1 cellular context compared by ENCODE assay signal in the genomic region with DNA sequence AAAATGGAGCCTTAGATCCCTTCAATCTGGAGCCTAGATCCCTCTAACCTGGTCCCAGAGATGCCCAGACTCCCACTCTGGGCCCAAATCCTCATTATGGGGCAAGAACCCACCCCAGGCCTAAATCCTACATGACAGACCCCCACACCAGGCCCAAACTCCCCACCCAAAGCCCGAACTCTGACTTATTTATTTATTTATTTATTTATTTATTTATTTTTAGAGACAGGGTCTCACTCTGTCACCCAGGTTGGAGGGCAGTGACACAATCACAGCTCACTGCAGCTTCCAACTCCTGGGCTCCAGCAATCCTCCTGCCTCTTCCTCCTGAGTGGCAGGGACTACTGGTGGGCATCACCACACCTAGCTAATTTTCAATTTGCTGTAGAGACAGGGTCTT.
A peak's percentile ranks its signal among the peaks of the same experiment; 100 is the strongest.
TF ChIP-seq lines count a peak whose summit lies in the region.

No MANE protein-coding gene starts in this region.

TF ChIP-seq in HEK293, 187 proteins besides CTCF, POLR2A, EP300 and RAD21 (continued from another document):
- TF ChIP-seq, protein P1, sequence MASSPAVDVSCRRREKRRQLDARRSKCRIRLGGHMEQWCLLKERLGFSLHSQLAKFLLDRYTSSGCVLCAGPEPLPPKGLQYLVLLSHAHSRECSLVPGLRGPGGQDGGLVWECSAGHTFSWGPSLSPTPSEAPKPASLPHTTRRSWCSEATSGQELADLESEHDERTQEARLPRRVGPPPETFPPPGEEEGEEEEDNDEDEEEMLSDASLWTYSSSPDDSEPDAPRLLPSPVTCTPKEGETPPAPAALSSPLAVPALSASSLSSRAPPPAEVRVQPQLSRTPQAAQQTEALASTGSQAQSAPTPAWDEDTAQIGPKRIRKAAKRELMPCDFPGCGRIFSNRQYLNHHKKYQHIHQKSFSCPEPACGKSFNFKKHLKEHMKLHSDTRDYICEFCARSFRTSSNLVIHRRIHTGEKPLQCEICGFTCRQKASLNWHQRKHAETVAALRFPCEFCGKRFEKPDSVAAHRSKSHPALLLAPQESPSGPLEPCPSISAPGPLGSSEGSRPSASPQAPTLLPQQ (tag by site-specific recombination; IDR thresholded peaks at IDR 0.05) = no peak
- TF ChIP-seq SCRT2 (tag by site-specific recombination; IDR thresholded peaks at IDR 0.05) (no peak), RBAK (tag by site-specific recombination; IDR thresholded peaks at IDR 0.05) (no peak), ZNF768 (tag by site-specific recombination; IDR thresholded peaks at IDR 0.05) (no peak), ZNF555 (tag by site-specific recombination; conservative IDR thresholded peaks at IDR 0.05) (peak; percentile 36), ZNF404 (tag by site-specific recombination; IDR thresholded peaks at IDR 0.05) (no peak), ZNF623 (tag by site-specific recombination; IDR thresholded peaks at IDR 0.05) (peak; percentile 48; the same call in 1 of the 2 replicates), ZNF248 (tag by site-specific recombination; IDR thresholded peaks at IDR 0.05) (no peak), ZNF596 (tag by site-specific recombination; IDR thresholded peaks at IDR 0.05) (no peak), SP2 (tag by site-specific recombination; IDR thresholded peaks at IDR 0.05) (no peak), ZNF561 (tag by site-specific recombination; IDR thresholded peaks at IDR 0.05; ENCODE audit: borderline replicate concordance) (no peak), PBX3 (CRISPR knock-in tag; IDR thresholded peaks at IDR 0.05) (no peak), PRDM1 (tag by site-specific recombination; IDR thresholded peaks at IDR 0.05) (no peak), WT1 (tag by site-specific recombination; IDR thresholded peaks at IDR 0.05) (no peak), ZNF146 (tag by site-specific recombination; IDR thresholded peaks at IDR 0.05) (no peak), ZNF10 (tag by site-specific recombination; IDR thresholded peaks at IDR 0.05) (no peak), GFI1B (tag by site-specific recombination; IDR thresholded peaks at IDR 0.05) (no peak), ZIC2 (tag by site-specific recombination; IDR thresholded peaks at IDR 0.05) (no peak), ZNF549 (tag by site-specific recombination; IDR thresholded peaks at IDR 0.05) (no peak), ZFP69B (tag by site-specific recombination; IDR thresholded peaks at IDR 0.05) (no peak), ZFP41 (tag by site-specific recombination; IDR thresholded peaks at IDR 0.05; ENCODE audit: borderline replicate concordance) (no peak), ZNF433 (tag by site-specific recombination; IDR thresholded peaks at IDR 0.05; ENCODE audit: low read depth) (0 out of 2 replicates have a peak, but pooled peaks have one; percentile 18), SCRT1 (tag by site-specific recombination; IDR thresholded peaks at IDR 0.05; ENCODE audit: borderline replicate concordance) (no peak), HOXC10 (CRISPR knock-in tag; IDR thresholded peaks at IDR 0.05) (no peak), KLF10 (tag by site-specific recombination; IDR thresholded peaks at IDR 0.05) (no peak), ZNF426 (tag by site-specific recombination; IDR thresholded peaks at IDR 0.05) (peak; percentile 44), ZNF530 (tag by site-specific recombination; IDR thresholded peaks at IDR 0.05; ENCODE audit: low read depth) (no peak), ZSCAN5A (tag by site-specific recombination; IDR thresholded peaks at IDR 0.05) (no peak), ZNF184 (tag by site-specific recombination; IDR thresholded peaks at IDR 0.05) (no peak), ZNF514 (tag by site-specific recombination; IDR thresholded peaks at IDR 0.05) (no peak), ZNF501 (tag by site-specific recombination; IDR thresholded peaks at IDR 0.05) (no peak), GLI4 (tag by site-specific recombination; IDR thresholded peaks at IDR 0.05) (no peak), ZNF121 (tag by site-specific recombination; IDR thresholded peaks at IDR 0.05) (no peak), ZNF473 (tag by site-specific recombination; IDR thresholded peaks at IDR 0.05) (no peak), ZNF23 (tag by site-specific recombination; IDR thresholded peaks at IDR 0.05; ENCODE audit: borderline replicate concordance) (no peak), ZNF423 (tag by site-specific recombination; IDR thresholded peaks at IDR 0.05) (no peak), ZNF837 (tag by site-specific recombination; IDR thresholded peaks at IDR 0.05) (no peak), ZBTB8A (tag by site-specific recombination; IDR thresholded peaks at IDR 0.05) (0 out of 2 replicates have a peak, but pooled peaks have one; percentile 25), ZNF202 (tag by site-specific recombination; IDR thresholded peaks at IDR 0.05; ENCODE audit: borderline replicate concordance) (no peak), ZNF416 (tag by site-specific recombination; IDR thresholded peaks at IDR 0.05) (no peak), PRDM10 (tag by site-specific recombination; IDR thresholded peaks at IDR 0.05) (no peak)
- TF ChIP-seq, protein P2, sequence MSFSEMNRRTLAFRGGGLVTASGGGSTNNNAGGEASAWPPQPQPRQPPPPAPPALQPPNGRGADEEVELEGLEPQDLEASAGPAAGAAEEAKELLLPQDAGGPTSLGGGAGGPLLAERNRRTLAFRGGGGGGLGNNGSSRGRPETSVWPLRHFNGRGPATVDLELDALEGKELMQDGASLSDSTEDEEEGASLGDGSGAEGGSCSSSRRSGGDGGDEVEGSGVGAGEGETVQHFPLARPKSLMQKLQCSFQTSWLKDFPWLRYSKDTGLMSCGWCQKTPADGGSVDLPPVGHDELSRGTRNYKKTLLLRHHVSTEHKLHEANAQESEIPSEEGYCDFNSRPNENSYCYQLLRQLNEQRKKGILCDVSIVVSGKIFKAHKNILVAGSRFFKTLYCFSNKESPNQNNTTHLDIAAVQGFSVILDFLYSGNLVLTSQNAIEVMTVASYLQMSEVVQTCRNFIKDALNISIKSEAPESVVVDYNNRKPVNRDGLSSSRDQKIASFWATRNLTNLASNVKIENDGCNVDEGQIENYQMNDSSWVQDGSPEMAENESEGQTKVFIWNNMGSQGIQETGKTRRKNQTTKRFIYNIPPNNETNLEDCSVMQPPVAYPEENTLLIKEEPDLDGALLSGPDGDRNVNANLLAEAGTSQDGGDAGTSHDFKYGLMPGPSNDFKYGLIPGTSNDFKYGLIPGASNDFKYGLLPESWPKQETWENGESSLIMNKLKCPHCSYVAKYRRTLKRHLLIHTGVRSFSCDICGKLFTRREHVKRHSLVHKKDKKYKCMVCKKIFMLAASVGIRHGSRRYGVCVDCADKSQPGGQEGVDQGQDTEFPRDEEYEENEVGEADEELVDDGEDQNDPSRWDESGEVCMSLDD (tag by site-specific recombination; IDR thresholded peaks at IDR 0.05) = no peak
- TF ChIP-seq, protein P3, sequence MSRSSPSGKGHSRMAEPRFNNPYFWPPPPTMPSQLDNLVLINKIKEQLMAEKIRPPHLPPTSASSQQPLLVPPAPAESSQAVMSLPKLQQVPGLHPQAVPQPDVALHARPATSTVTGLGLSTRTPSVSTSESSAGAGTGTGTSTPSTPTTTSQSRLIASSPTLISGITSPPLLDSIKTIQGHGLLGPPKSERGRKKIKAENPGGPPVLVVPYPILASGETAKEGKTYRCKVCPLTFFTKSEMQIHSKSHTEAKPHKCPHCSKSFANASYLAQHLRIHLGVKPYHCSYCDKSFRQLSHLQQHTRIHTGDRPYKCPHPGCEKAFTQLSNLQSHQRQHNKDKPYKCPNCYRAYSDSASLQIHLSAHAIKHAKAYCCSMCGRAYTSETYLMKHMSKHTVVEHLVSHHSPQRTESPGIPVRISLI (tag by site-specific recombination; IDR thresholded peaks at IDR 0.05) = no peak
- TF ChIP-seq, protein P4, sequence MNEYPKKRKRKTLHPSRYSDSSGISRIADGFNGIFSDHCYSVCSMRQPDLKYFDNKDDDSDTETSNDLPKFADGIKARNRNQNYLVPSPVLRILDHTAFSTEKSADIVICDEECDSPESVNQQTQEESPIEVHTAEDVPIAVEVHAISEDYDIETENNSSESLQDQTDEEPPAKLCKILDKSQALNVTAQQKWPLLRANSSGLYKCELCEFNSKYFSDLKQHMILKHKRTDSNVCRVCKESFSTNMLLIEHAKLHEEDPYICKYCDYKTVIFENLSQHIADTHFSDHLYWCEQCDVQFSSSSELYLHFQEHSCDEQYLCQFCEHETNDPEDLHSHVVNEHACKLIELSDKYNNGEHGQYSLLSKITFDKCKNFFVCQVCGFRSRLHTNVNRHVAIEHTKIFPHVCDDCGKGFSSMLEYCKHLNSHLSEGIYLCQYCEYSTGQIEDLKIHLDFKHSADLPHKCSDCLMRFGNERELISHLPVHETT (tag by site-specific recombination; IDR thresholded peaks at IDR 0.05) = no peak
- TF ChIP-seq, protein P5, sequence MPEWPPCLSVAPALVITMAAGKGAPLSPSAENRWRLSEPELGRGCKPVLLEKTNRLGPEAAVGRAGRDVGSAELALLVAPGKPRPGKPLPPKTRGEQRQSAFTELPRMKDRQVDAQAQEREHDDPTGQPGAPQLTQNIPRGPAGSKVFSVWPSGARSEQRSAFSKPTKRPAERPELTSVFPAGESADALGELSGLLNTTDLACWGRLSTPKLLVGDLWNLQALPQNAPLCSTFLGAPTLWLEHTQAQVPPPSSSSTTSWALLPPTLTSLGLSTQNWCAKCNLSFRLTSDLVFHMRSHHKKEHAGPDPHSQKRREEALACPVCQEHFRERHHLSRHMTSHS (tag by site-specific recombination; IDR thresholded peaks at IDR 0.05) = no peak
- TF ChIP-seq, protein P6, sequence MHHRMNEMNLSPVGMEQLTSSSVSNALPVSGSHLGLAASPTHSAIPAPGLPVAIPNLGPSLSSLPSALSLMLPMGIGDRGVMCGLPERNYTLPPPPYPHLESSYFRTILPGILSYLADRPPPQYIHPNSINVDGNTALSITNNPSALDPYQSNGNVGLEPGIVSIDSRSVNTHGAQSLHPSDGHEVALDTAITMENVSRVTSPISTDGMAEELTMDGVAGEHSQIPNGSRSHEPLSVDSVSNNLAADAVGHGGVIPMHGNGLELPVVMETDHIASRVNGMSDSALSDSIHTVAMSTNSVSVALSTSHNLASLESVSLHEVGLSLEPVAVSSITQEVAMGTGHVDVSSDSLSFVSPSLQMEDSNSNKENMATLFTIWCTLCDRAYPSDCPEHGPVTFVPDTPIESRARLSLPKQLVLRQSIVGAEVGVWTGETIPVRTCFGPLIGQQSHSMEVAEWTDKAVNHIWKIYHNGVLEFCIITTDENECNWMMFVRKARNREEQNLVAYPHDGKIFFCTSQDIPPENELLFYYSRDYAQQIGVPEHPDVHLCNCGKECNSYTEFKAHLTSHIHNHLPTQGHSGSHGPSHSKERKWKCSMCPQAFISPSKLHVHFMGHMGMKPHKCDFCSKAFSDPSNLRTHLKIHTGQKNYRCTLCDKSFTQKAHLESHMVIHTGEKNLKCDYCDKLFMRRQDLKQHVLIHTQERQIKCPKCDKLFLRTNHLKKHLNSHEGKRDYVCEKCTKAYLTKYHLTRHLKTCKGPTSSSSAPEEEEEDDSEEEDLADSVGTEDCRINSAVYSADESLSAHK (tag by site-specific recombination; IDR thresholded peaks at IDR 0.05) = no peak
